ENCODE assay signal across 9 cellular contexts in genomic region chr14:68365228-68365627, GRCh38.
DNase-seq lines count a peak whose midpoint lies in the region; ATAC-seq and TF ChIP-seq lines count a peak whose summit lies in the region.
"Had no signal": no experiment of that assay in that cellular context is flagged by ENCODE, and none has a peak within 500 bp of the region (broad histone marks: within the 10 kb centered on the region; RNA-seq: fewer than 3 reads in every experiment).

No MANE protein-coding gene starts in this region.

- ATAC-seq in GM18511 (IDR thresholded peaks at IDR 0.05; ENCODE audit: unreplicated experiment) (no peak), GM18505 (IDR thresholded peaks at IDR 0.05; ENCODE audit: unreplicated experiment) (no peak)

- H3K23ac ChIP-seq in mesenchymal stem cell (ENCODE audit: low read length in 2 of 2), result no peak overlapping the region

- TF ChIP-seq CTCF in brain (conservative IDR thresholded peaks at IDR 0.05), result no peak
- no peak for TF ChIP-seq CTCF in tibial artery (IDR thresholded peaks at IDR 0.05)

- H2BK12ac ChIP-seq in mesenchymal stem cell (ENCODE audit: low read length in 2 of 2), result peak overlapping the region; percentile 69 to 99

- H3K27me3 Mint-ChIP-seq in IgD-negative memory B cell (no peaks in the 10 kb centered on the region), brain (peaks cover 3% of the 10 kb centered on the region)

- intact Hi-C loops in tibial artery (cut with DNase I; ENCODE audit: low total_unique reads), result no loop called here

- H3K4me3 ChIP-seq in mesenchymal stem cell (ENCODE audit: insufficient read depth in 1 of 2, low read depth in 1 of 2, low read length in 2 of 2) (no peak overlapping the region), tibial artery (no peak overlapping the region)

- DNase-seq in mesenchymal stem cell (peak; percentile 79), tibial artery (no peak)
- no peak for DNase-seq in activated CD4-positive, alpha-beta T cell treated with anti-CD3 and anti-CD28 coated beads, Interleukin-2, amount 50 U/mL, for 48 hours
- DNase-seq: activated gamma-delta T cell, T-helper 1 cell had no signal

- TF ChIP-seq POLR2A in GM18505 (IDR thresholded peaks at IDR 0.05; ENCODE audit: borderline replicate concordance, extremely low read depth, insufficient read depth, insufficient read length), result no peak

- H3K36me3 ChIP-seq in mesenchymal stem cell (ENCODE audit: control insufficient read depth in 1 of 2, insufficient read depth in 2 of 2, low read depth in 1 of 2, low read length in 2 of 2) (no peaks in the 10 kb centered on the region), tibial artery (no peaks in the 10 kb centered on the region)

- no peak overlapping the region for H2AFZ ChIP-seq in mesenchymal stem cell (ENCODE audit: low read depth, low read length)

- no peak overlapping the region for H3K4me2 ChIP-seq in mesenchymal stem cell (ENCODE audit: low read length, poor library complexity, severe bottlenecking)

- H3K4ac ChIP-seq in mesenchymal stem cell (ENCODE audit: low read depth in 1 of 2, low read length in 2 of 2), result peak overlapping the region; percentile 85 to 90

- H3K27ac ChIP-seq in mesenchymal stem cell (ENCODE audit: low read length, poor library complexity, severe bottlenecking), result peak overlapping the region; percentile 91
- H3K27ac ChIP-seq in tibial artery, result peak overlapping the region; percentile 83 to 84

- H3K9me3 ChIP-seq in mesenchymal stem cell (ENCODE audit: control insufficient read depth, low read length) (no peaks in the 10 kb centered on the region), tibial artery (no peaks in the 10 kb centered on the region)

- no peak overlapping the region for H3K14ac ChIP-seq in mesenchymal stem cell (ENCODE audit: low read length in 2 of 2)

- peak overlapping the region; percentile 87 for H2BK120ac ChIP-seq in mesenchymal stem cell (ENCODE audit: low read depth, low read length)

- H3K27ac Mint-ChIP-seq in IgD-negative memory B cell (peak overlapping the region in 2 of 3 donors; percentile 1 to 47), brain (peak overlapping the region; percentile 94 to 99 (median 98))

- H3K9me3 Mint-ChIP-seq in IgD-negative memory B cell (peaks cover 0 to 3% (median 0%) of the 10 kb centered on the region in 3 donors), brain (no peaks in the 10 kb centered on the region)

- no peak overlapping the region for H2BK15ac ChIP-seq in mesenchymal stem cell (ENCODE audit: low read depth, poor library complexity, severe bottlenecking)

- peak overlapping the region; percentile 98 for H4K8ac ChIP-seq in mesenchymal stem cell (ENCODE audit: low read length)

- H4K91ac ChIP-seq in mesenchymal stem cell (ENCODE audit: low read length), result peak overlapping the region; percentile 97

- no peaks in the 10 kb centered on the region for H3K79me1 ChIP-seq in mesenchymal stem cell (replicated peaks; ENCODE audit: low read length, poor library complexity, severe bottlenecking)

- H3K4me3 Mint-ChIP-seq in IgD-negative memory B cell (no peak overlapping the region), brain (peak overlapping the region in 4 of 5 experiments; percentile 65 to 83 (median 76))

- WGBS in mesenchymal stem cell, result 54% methylated on average over 2 of the region's 3 CpGs

- H3K4me1 Mint-ChIP-seq in IgD-negative memory B cell (peaks cover 58 to 66% (median 62%) of the 10 kb centered on the region in 3 donors), brain (peaks cover 90% of the 10 kb centered on the region)

- peaks cover 19% of the 10 kb centered on the region for H3K4me1 ChIP-seq in mesenchymal stem cell (ENCODE audit: control insufficient read depth, insufficient read depth, low read depth, low read length)
- H3K4me1 ChIP-seq in tibial artery, result peaks cover 0 to 53% (median 25%) of the 10 kb centered on the region in 4 donors

- H2BK5ac ChIP-seq in mesenchymal stem cell (ENCODE audit: low read depth, low read length, poor library complexity, severe bottlenecking), result no peak overlapping the region

- peak overlapping the region; percentile 85 to 98 for H3K18ac ChIP-seq in mesenchymal stem cell (ENCODE audit: low read depth in 1 of 2, low read length in 2 of 2)

- peak overlapping the region; percentile 39 for H2AK5ac ChIP-seq in mesenchymal stem cell (ENCODE audit: low read length, severe bottlenecking)

- H3K36me3 Mint-ChIP-seq in IgD-negative memory B cell, result peaks cover 2% of the 10 kb centered on the region
- no peaks in the 10 kb centered on the region for H3K36me3 Mint-ChIP-seq in brain

- H3K9ac ChIP-seq in mesenchymal stem cell (ENCODE audit: low read length), result peak overlapping the region; percentile 63

- H3K27me3 ChIP-seq in mesenchymal stem cell (ENCODE audit: control insufficient read depth in 1 of 2, insufficient read depth in 1 of 2, low read length in 2 of 2) (no peaks in the 10 kb centered on the region), tibial artery (no peaks in the 10 kb centered on the region)

Comparison
In these comparisons a context has a peak if more than half of its experiments do, and no peak if none do; other contexts are left out.
1. H3K4me3 Mint-ChIP-seq: peak in brain (4 of 5); none in IgD-negative memory B cell (0 of 4).